ENCODE assay signal across 31 cellular contexts in the genomic region with DNA sequence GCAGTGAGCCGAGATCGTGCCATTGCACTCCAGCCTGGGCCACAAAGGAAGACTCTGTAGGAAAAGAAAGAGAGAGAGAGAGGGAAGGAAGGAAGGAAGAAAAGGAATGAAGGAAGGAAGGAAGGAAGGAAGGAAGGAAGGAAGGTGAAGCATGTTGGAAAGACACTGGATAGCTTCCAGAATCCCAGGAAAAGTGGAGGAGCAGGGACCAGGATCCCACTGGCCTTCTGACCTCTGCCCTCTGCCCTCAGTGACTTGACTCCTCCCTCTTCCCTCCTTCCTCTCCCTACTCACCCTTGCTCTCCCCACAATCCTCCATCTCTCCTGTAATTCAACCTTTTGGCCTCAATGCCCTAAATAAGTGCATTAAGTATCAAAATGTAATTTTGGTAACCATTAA. TPM values are rescaled to one million over a fixed set of nuclear protein-coding genes. Genes with fewer than 3 reads are reported as not detected.
"Had no signal": no experiment of that assay in that cellular context is flagged by ENCODE, and none has a peak within 500 bp of the region (broad histone marks: within the 10 kb centered on the region; RNA-seq: fewer than 3 reads in every experiment).

No MANE protein-coding gene starts in this region.

- H3K9ac ChIP-seq: neural progenitor cell had no signal

- H3K36me3 ChIP-seq: colonic mucosa, heart right ventricle, left lung, neural progenitor cell, ovary, sigmoid colon, tibial nerve, upper lobe of left lung had no signal

- H3K4me1 ChIP-seq: colonic mucosa, heart right ventricle, psoas muscle, sigmoid colon, testis, tibial nerve, upper lobe of left lung had no signal

- H3K4me3 ChIP-seq: colonic mucosa, heart right ventricle, left lung, neural progenitor cell, ovary, psoas muscle, sigmoid colon, testis, tibial nerve, upper lobe of left lung had no signal

- ATAC-seq: esophagus mucosa; heart right ventricle; left cardiac atrium; psoas muscle; right cardiac atrium; stimulated activated effector memory CD8-positive, alpha-beta T cell treated with anti-CD3 and anti-CD28 coated beads, Interleukin-12 subunit alpha, Interleukin-12 subunit beta, amount 100 ng/mL, for 72 hours; stimulated activated naive CD8-positive, alpha-beta T cell treated with anti-CD3 and anti-CD28 coated beads, Interleukin-15, Interleukin-2, amounts not matched to agents 100 U/mL and 50 U/mL, for 24 hours had no signal

- DNase-seq: effector CD8-positive, alpha-beta T cell; foreskin melanocyte; glutamatergic neuron; heart right ventricle; hippocampal formation; left cardiac atrium; left lung; mammary epithelial cell; midbrain; naive thymus-derived CD4-positive, alpha-beta T cell; ovary; psoas muscle; sigmoid colon; stimulated activated CD4-positive, alpha-beta T cell treated with anti-CD3 and anti-CD28 coated beads, Interleukin-2, amount 100 ng/mL, for 24 hours; stimulated activated CD4-positive, alpha-beta T cell treated with anti-CD3 and anti-CD28 coated beads, Interleukin-4, amount 100 ng/mL, for 24 hours; stimulated activated naive CD8-positive, alpha-beta T cell treated with anti-CD3 and anti-CD28 coated beads, Interleukin-15, Interleukin-2, amounts not matched to agents 100 U/mL and 50 U/mL, for 24 hours; testis; upper lobe of left lung had no signal

- H3K4me2 ChIP-seq: neural progenitor cell had no signal

- H3K27me3 ChIP-seq: colonic mucosa, heart right ventricle, left lung, neural progenitor cell, ovary, sigmoid colon, testis, tibial nerve, upper lobe of left lung had no signal

- H3K9me3 ChIP-seq: colonic mucosa, heart right ventricle, left lung, ovary, psoas muscle, sigmoid colon, testis, tibial nerve, upper lobe of left lung had no signal

- H3K27ac ChIP-seq: colonic mucosa, epithelial cell of prostate, heart right ventricle, left lung, neural progenitor cell, ovary, psoas muscle, sigmoid colon, testis, tibial nerve, upper lobe of left lung had no signal

RNA-seq across cellular contexts. Expression of gene UTS2, which starts 4.1 kb away (rescaled TPM):
- total RNA-seq: endodermal cell, esophagus mucosa, fibroblast of lung, kidney epithelial cell, left cardiac atrium, mammary epithelial cell, mucosa of gallbladder, ovary, renal cortical epithelial cell, right cardiac atrium, sigmoid colon, skeletal muscle tissue, testis, upper lobe of left lung had no signal
